ENCODE assay signal across 11 cellular contexts in genomic region chr13:22050951-22051563, GRCh38.
"Had no signal": no experiment of that assay in that cellular context is flagged by ENCODE, and none has a peak within 500 bp of the region (broad histone marks: within the 10 kb centered on the region; RNA-seq: fewer than 3 reads in every experiment).

No MANE protein-coding gene starts in this region.

- H3K9me3 Mint-ChIP-seq: endodermal cell had no signal

- H3K36me3 Mint-ChIP-seq: activated naive CD8-positive, alpha-beta T cell; memory B cell had no signal

- H3K4me1 Mint-ChIP-seq: memory B cell had no signal

- H3K27ac Mint-ChIP-seq: activated naive CD8-positive, alpha-beta T cell; activated T-cell treated with anti-CD3 and anti-CD28 coated beads, Interleukin-2, amount 50 U/mL, for 72 hours; endodermal cell; memory B cell had no signal

- DNase-seq: activated CD4-positive, CD25-positive, alpha-beta regulatory T cell treated with anti-CD3 and anti-CD28 coated beads, Interleukin-2, amount 50 U/mL, for 72 hours; activated CD8-positive, alpha-beta memory T cell treated with anti-CD3 and anti-CD28 coated beads, Interleukin-2, amount 50 U/mL, for 48 hours; activated gamma-delta T cell treated with Interleukin-2 at 50 U/mL for 16 hours; activated T-cell treated with anti-CD3 and anti-CD28 coated beads, Interleukin-2, amount 50 U/mL, for 72 hours; brain microvascular endothelial cell; endodermal cell; right lobe of liver; T1000; thyroid gland had no signal

- ATAC-seq: right lobe of liver had no signal

- H3K27me3 Mint-ChIP-seq: activated naive CD8-positive, alpha-beta T cell; memory B cell had no signal

- H3K4me3 Mint-ChIP-seq: activated naive CD8-positive, alpha-beta T cell; activated T-cell treated with anti-CD3 and anti-CD28 coated beads, Interleukin-2, amount 50 U/mL, for 72 hours; endodermal cell; memory B cell had no signal
